ENCODE assay signal across 19 cellular contexts in the genomic region with DNA sequence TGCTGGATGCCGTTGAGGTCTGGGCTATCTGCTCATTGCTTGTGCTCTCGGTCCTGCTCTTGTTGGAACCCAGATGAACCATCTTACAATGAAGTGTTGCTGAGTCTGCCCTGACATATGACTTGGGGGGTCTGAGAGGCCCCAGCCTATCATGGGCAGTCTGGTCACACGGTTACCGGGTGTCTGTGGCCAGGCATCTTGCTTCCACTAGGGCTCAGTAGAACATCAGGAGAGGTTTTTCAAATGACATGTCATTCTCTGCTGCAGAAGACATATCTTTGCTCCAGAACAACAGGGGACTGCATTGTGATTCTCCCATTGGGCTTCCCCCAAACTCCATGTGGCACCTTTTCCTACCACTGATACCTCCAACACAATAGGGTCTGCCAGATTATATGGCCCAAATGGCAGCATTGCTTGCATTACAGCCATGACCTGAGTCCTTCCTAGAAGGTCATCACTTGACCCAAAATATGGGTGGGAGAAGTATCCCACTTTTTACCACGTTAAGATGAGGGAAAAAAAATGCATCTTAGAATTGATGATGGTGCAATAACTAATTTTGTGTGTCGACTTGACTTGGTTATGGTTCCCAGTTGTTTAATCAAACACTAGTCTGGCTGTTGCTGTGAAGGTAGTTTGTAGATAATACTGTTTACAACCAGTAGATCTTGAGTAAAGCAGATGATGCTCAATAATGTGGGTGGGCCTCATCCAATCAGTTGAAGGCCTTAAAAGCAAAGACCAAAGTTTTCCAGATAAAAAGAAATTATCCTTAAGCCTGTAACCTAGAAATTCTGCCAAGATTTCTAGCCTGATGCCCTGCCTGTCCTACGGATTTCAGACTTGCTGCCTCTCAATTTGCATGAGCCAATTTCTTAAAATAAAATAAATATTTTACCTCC.
DNase-seq lines count a peak whose midpoint lies in the region; ATAC-seq and TF ChIP-seq lines count a peak whose summit lies in the region.
"Had no signal": no experiment of that assay in that cellular context is flagged by ENCODE, and none has a peak within 500 bp of the region (broad histone marks: within the 10 kb centered on the region; RNA-seq: fewer than 3 reads in every experiment).

No MANE protein-coding gene starts in this region.

- 82 to 89% (median 86%) methylated on average over 7 of the region's 7 CpGs for WGBS in ovary, 3 donors

- TF ChIP-seq CTCF in GM12865 (IDR thresholded peaks at IDR 0.05; ENCODE audit: insufficient read depth, low read depth, low read length, missing control alignments) = peak; percentile 31
- TF ChIP-seq CTCF in choroid plexus epithelial cell (conservative IDR thresholded peaks at IDR 0.05; ENCODE audit: low read depth, low read length) = peak; percentile 15
- no peak for TF ChIP-seq CTCF in ovary (IDR thresholded peaks at IDR 0.05)

- ATAC-seq in GM18867 (IDR thresholded peaks at IDR 0.05; ENCODE audit: unreplicated experiment) (peak; percentile 75), HG02938 (IDR thresholded peaks at IDR 0.05; ENCODE audit: unreplicated experiment) (peak; percentile 56), HG03439 (IDR thresholded peaks at IDR 0.05; ENCODE audit: unreplicated experiment) (no peak), GM18517 (IDR thresholded peaks at IDR 0.05; ENCODE audit: unreplicated experiment) (no peak)
- ATAC-seq: activated naive CD4-positive, alpha-beta T cell treated with anti-CD3 and anti-CD28 coated beads, Interleukin-2, amount 50 U/mL, for 72 hours; SK-N-SH treated with all-trans-retinoic acid at 6 μM for 48 hours had no signal

- DNase-seq in GM12865 (ENCODE audit: low read depth) (no peak), choroid plexus epithelial cell (ENCODE audit: low read depth) (no peak), NCI-H2171 treated with DMSO at 0.1 percent for 48 hours (lab: John Stamatoyannopoulos, UW) (no peak), ovary (no peak)
- DNase-seq: activated CD4-positive, alpha-beta T cell treated with anti-CD3 and anti-CD28 coated beads for 1 hour; effector memory CD4-positive, alpha-beta T cell; NCI-H1436 treated with DMSO at 0.1 percent for 48 hours; NCI-H748 treated with DMSO at 0.1 percent for 48 hours; small intestine; stimulated activated CD4-positive, alpha-beta T cell treated with anti-CD3 and anti-CD28 coated beads, Interleukin-2, amount 100 ng/mL, for 48 hours; T1000 had no signal

- TF ChIP-seq EP300 in ovary (IDR thresholded peaks at IDR 0.05) = no peak

- no peak overlapping the region for H3K4me3 ChIP-seq in GM12865 (ENCODE audit: low read depth, low read length)
- no peak overlapping the region for H3K4me3 ChIP-seq in choroid plexus epithelial cell (ENCODE audit: low read depth, low read length)
- no peak overlapping the region for H3K4me3 ChIP-seq in ovary
- H3K4me3 ChIP-seq: prostate gland had no signal

- no peaks in the 10 kb centered on the region for H3K27me3 ChIP-seq in ovary

- no peaks in the 10 kb centered on the region for H3K36me3 ChIP-seq in ovary
- H3K36me3 ChIP-seq: prostate gland had no signal

- H3K4me1 ChIP-seq in ovary (ENCODE audit: insufficient read depth) = no peaks in the 10 kb centered on the region
- H3K4me1 ChIP-seq: prostate gland had no signal

- no peaks in the 10 kb centered on the region for H3K9me3 ChIP-seq in ovary
- H3K9me3 ChIP-seq: prostate gland had no signal

- no peak for TF ChIP-seq POLR2A in ovary (IDR thresholded peaks at IDR 0.05)

- no peak overlapping the region for H3K27ac ChIP-seq in ovary
- H3K27ac ChIP-seq: C4-2B, prostate gland had no signal

- intact Hi-C loops in ovary (cut with DNase I) = no loop called here

Comparison
In these comparisons a context has a peak if more than half of its experiments do, and no peak if none do; other contexts are left out.
1. CTCF ChIP-seq: peak in GM12865 (single experiment) and choroid plexus epithelial cell (single experiment); none in ovary (0 of 3).
2. ATAC-seq: peak in GM18867 (single experiment) and HG02938 (single experiment); none in HG03439 (single experiment) and GM18517 (single experiment).